ENCODE assay signal across 1 cellular context in the genomic region with DNA sequence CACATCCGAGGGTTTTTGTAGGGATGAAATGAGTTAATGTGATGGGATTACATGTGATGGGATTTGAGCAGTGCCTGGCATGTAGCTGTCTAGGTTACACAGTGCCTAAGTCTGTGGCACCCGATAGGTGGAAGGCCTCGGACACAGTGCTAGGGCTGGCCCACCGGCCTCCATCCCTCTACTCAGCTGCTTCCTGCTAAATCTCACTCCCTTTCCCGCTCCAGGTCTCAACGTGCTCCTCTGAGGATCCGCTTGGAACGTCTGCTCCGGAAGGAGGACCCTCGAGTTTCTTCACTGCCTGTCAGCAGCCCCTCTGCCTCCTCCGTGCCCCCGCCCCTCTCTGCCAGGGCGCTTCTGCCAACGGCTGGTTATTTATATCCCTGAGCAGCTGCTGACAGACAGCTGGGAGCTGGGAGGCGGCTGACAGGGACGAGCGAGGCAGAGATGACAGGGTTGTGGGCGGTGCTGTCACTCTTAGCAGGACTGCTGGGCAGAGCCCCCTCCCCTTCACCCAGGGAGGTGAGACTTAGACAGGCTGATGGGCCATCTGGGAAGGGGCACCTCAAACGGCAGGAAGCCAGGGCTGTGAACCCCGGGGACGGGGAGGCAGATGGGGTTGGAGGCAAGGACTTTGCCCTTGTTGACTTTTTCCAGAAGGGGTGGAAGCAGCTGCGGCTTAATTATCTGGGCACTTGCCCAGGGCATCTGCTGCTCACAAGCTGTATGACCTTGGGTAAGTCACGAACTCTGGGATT.
A peak's percentile ranks its signal among the peaks of the same experiment; 100 is the strongest.
TF ChIP-seq lines count a peak whose summit lies in the region.

No MANE protein-coding gene starts in this region.

TF ChIP-seq in GM12878, 131 proteins besides CTCF, POLR2A, EP300 and RAD21 (continued from another document):
- TF ChIP-seq ESRRA (IDR thresholded peaks at IDR 0.05; ENCODE audit: low read length) (no peak), ZNF217 (IDR thresholded peaks at IDR 0.05) (no peak), SP1 (IDR thresholded peaks at IDR 0.05; ENCODE audit: low read depth, low read length) (no peak), MEF2A (IDR thresholded peaks at IDR 0.05; ENCODE audit: insufficient read depth, low read depth, low read length) (no peak), IKZF1 (conservative IDR thresholded peaks at IDR 0.05) (peak; percentile 31), TCF7 (IDR thresholded peaks at IDR 0.05; ENCODE audit: borderline replicate concordance) (no peak), BACH1 (IDR thresholded peaks at IDR 0.05; ENCODE audit: borderline replicate concordance) (no peak)
- TF ChIP-seq, protein P1, sequence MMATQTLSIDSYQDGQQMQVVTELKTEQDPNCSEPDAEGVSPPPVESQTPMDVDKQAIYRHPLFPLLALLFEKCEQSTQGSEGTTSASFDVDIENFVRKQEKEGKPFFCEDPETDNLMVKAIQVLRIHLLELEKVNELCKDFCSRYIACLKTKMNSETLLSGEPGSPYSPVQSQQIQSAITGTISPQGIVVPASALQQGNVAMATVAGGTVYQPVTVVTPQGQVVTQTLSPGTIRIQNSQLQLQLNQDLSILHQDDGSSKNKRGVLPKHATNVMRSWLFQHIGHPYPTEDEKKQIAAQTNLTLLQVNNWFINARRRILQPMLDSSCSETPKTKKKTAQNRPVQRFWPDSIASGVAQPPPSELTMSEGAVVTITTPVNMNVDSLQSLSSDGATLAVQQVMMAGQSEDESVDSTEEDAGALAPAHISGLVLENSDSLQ (IDR thresholded peaks at IDR 0.05) = peak; percentile 66
- TF ChIP-seq, protein P2, sequence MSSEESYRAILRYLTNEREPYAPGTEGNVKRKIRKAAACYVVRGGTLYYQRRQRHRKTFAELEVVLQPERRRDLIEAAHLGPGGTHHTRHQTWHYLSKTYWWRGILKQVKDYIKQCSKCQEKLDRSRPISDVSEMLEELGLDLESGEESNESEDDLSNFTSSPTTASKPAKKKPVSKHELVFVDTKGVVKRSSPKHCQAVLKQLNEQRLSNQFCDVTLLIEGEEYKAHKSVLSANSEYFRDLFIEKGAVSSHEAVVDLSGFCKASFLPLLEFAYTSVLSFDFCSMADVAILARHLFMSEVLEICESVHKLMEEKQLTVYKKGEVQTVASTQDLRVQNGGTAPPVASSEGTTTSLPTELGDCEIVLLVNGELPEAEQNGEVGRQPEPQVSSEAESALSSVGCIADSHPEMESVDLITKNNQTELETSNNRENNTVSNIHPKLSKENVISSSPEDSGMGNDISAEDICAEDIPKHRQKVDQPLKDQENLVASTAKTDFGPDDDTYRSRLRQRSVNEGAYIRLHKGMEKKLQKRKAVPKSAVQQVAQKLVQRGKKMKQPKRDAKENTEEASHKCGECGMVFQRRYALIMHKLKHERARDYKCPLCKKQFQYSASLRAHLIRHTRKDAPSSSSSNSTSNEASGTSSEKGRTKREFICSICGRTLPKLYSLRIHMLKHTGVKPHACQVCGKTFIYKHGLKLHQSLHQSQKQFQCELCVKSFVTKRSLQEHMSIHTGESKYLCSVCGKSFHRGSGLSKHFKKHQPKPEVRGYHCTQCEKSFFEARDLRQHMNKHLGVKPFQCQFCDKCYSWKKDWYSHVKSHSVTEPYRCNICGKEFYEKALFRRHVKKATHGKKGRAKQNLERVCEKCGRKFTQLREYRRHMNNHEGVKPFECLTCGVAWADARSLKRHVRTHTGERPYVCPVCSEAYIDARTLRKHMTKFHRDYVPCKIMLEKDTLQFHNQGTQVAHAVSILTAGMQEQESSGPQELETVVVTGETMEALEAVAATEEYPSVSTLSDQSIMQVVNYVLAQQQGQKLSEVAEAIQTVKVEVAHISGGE (CRISPR knock-in tag; IDR thresholded peaks at IDR 0.05) = no peak
- TF ChIP-seq, protein P3, sequence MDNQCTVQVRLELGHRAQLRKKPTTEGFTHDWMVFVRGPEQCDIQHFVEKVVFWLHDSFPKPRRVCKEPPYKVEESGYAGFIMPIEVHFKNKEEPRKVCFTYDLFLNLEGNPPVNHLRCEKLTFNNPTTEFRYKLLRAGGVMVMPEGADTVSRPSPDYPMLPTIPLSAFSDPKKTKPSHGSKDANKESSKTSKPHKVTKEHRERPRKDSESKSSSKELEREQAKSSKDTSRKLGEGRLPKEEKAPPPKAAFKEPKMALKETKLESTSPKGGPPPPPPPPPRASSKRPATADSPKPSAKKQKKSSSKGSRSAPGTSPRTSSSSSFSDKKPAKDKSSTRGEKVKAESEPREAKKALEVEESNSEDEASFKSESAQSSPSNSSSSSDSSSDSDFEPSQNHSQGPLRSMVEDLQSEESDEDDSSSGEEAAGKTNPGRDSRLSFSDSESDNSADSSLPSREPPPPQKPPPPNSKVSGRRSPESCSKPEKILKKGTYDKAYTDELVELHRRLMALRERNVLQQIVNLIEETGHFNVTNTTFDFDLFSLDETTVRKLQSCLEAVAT (IDR thresholded peaks at IDR 0.05) = no peak
- TF ChIP-seq, protein P4, sequence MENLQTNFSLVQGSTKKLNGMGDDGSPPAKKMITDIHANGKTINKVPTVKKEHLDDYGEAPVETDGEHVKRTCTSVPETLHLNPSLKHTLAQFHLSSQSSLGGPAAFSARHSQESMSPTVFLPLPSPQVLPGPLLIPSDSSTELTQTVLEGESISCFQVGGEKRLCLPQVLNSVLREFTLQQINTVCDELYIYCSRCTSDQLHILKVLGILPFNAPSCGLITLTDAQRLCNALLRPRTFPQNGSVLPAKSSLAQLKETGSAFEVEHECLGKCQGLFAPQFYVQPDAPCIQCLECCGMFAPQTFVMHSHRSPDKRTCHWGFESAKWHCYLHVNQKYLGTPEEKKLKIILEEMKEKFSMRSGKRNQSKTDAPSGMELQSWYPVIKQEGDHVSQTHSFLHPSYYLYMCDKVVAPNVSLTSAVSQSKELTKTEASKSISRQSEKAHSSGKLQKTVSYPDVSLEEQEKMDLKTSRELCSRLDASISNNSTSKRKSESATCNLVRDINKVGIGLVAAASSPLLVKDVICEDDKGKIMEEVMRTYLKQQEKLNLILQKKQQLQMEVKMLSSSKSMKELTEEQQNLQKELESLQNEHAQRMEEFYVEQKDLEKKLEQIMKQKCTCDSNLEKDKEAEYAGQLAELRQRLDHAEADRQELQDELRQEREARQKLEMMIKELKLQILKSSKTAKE (IDR thresholded peaks at IDR 0.05; ENCODE audit: low read depth, poor library complexity, severe bottlenecking) = no peak
